In the genomic region with DNA sequence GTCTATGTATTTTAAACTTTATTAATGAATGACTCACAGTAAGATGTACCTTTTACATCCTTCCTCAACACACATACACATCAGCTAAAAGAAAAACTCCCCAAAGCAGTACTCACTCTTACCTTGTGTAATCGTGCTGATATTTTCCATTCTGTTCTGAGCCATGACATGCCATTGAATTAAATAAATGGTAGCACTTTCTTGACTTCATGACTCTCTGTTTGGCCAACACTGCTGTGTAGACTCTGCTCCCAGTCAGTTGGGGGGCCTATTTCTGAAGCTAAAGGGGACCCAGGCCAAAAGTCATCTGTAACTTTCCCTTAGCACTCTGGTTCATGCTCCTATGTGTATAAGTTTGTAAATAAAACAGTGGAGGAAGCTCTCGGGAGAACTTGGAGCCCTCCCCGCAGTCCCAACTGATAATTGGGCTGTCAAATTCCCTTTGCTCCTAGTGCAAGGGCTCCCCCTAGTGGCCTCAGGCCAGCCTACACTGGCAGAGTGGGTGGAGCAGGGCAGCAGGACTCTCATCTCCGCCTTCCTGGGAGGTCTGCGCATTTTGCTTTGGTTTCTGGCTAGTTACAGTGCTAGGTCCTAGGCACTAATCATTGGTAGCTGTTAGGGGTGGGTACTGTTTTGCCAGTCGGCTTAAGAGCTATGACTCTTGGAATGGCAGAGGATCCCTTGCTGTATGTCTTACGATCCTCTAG, we compare ENCODE assay signal across 9 cellular contexts. TPM values are rescaled to one million over a fixed set of nuclear protein-coding genes. Genes with fewer than 3 reads are reported as not detected.
DNase-seq lines count a peak whose midpoint lies in the region; ATAC-seq lines count a peak whose summit lies in the region.
"Had no signal": no experiment of that assay in that cellular context is flagged by ENCODE, and none has a peak within 500 bp of the region (broad histone marks: within the 10 kb centered on the region; RNA-seq: fewer than 3 reads in every experiment).

No MANE protein-coding gene starts in this region.

- H3K27me3 Mint-ChIP-seq in CD4-positive, CD25-positive, alpha-beta regulatory T cell, result peaks cover 4% of the 10 kb centered on the region
- H3K27me3 Mint-ChIP-seq in memory B cell, result peaks cover 13% of the 10 kb centered on the region

- DNase-seq in CD4-positive, CD25-positive, alpha-beta regulatory T cell, result peak; percentile 5 to 59 (median 9)
- DNase-seq in GM19240 (ENCODE audit: insufficient read length, low spot score) (peak; percentile 57), NCI-H526 (lab: John Stamatoyannopoulos, UW) (peak; percentile 39 to 84), memory B cell (ENCODE audit: low spot score in 2 of 2) (peak; percentile 52 to 64)
- peak; percentile 82 to 85 for DNase-seq in activated CD4-positive, alpha-beta T cell treated with anti-CD3 and anti-CD28 coated beads, Interleukin-2, amount 50 U/mL, for 48 hours
- peak; percentile 13 for DNase-seq in effector CD8-positive, alpha-beta T cell (lab: John Stamatoyannopoulos, UW)
- DNase-seq in stimulated activated CD8-positive, alpha-beta memory T cell treated with anti-CD3 and anti-CD28 coated beads, Interleukin-4, amount 100 ng/mL, for 1 hour (ENCODE audit: low read depth in 2 of 2, low spot score in 1 of 2), result peak; percentile 15 to 41

- no peaks in the 10 kb centered on the region for H3K9me3 Mint-ChIP-seq in CD4-positive, CD25-positive, alpha-beta regulatory T cell
- no peaks in the 10 kb centered on the region for H3K9me3 Mint-ChIP-seq in memory B cell

- H3K4me1 Mint-ChIP-seq in CD4-positive, CD25-positive, alpha-beta regulatory T cell, result no peaks in the 10 kb centered on the region
- no peaks in the 10 kb centered on the region for H3K4me1 Mint-ChIP-seq in memory B cell

- H3K4me3 ChIP-seq in CD4-positive, CD25-positive, alpha-beta regulatory T cell (ENCODE audit: low read depth, low read length), result no peak overlapping the region

- no peak overlapping the region for H3K4me3 Mint-ChIP-seq in CD4-positive, CD25-positive, alpha-beta regulatory T cell
- H3K4me3 Mint-ChIP-seq in memory B cell, result no peak overlapping the region

- H3K27ac Mint-ChIP-seq in CD4-positive, CD25-positive, alpha-beta regulatory T cell, result no peak overlapping the region
- H3K27ac Mint-ChIP-seq in memory B cell, result no peak overlapping the region

- no peaks in the 10 kb centered on the region for H3K9me3 ChIP-seq in CD4-positive, CD25-positive, alpha-beta regulatory T cell (ENCODE audit: control insufficient read depth in 2 of 2, low read length in 2 of 2)

- H3K36me3 Mint-ChIP-seq in CD4-positive, CD25-positive, alpha-beta regulatory T cell, result no peaks in the 10 kb centered on the region
- no peaks in the 10 kb centered on the region for H3K36me3 Mint-ChIP-seq in memory B cell

- no peak for ATAC-seq in CD4-positive, CD25-positive, alpha-beta regulatory T cell (ENCODE audit: low read depth in 2 of 2)
- ATAC-seq in HG03432 (IDR thresholded peaks at IDR 0.05; ENCODE audit: unreplicated experiment) (peak; percentile 73), memory B cell (ENCODE audit: low read depth) (peak; percentile 65)

- no peaks in the 10 kb centered on the region for H3K4me1 ChIP-seq in CD4-positive, CD25-positive, alpha-beta regulatory T cell (ENCODE audit: control insufficient read depth, insufficient read depth, low read length, poor library complexity, severe bottlenecking)

- no peak overlapping the region for H3K27ac ChIP-seq in CD4-positive, CD25-positive, alpha-beta regulatory T cell (ENCODE audit: insufficient read depth, low read length, poor library complexity, severe bottlenecking)

- no peaks in the 10 kb centered on the region for H3K36me3 ChIP-seq in CD4-positive, CD25-positive, alpha-beta regulatory T cell (ENCODE audit: control insufficient read depth, insufficient read depth, low read length)

- H3K27me3 ChIP-seq in CD4-positive, CD25-positive, alpha-beta regulatory T cell (ENCODE audit: control insufficient read depth, insufficient read depth, low read length), result no peaks in the 10 kb centered on the region

RNA-seq across cellular contexts. Expression of a gene that starts 1.7 kb away (rescaled TPM):
- total RNA-seq in CD4-positive, CD25-positive, alpha-beta regulatory T cell, result not detected
- polyA plus RNA-seq in CD4-positive, CD25-positive, alpha-beta regulatory T cell, result not detected
- total RNA-seq: T-helper 2 cell treated with Interferon-gamma antibody and Interleukin-4, amounts not matched to agents 100 ng/mL and 5 ng/mL, for 36 hours had no signal

RNA-seq across cellular contexts. Expression of a gene that starts 33.7 kb away (rescaled TPM):
- not detected for total RNA-seq in CD4-positive, CD25-positive, alpha-beta regulatory T cell
- polyA plus RNA-seq in CD4-positive, CD25-positive, alpha-beta regulatory T cell, result not detected
- total RNA-seq: T-helper 2 cell treated with Interferon-gamma antibody and Interleukin-4, amounts not matched to agents 100 ng/mL and 5 ng/mL, for 36 hours had no signal

Comparison
In these comparisons a context has a peak if more than half of its experiments do, and no peak if none do; other contexts are left out.
1. ATAC-seq: peak in HG03432 (single experiment) and memory B cell (single experiment); none in CD4-positive, CD25-positive, alpha-beta regulatory T cell (0 of 2).
2. DNase-seq: peak in every context shown above with its lines; median percentile 84 in activated CD4-positive, alpha-beta T cell treated with anti-CD3 and anti-CD28 coated beads, Interleukin-2, amount 50 U/mL, for 48 hours; 62 in NCI-H526; 58 in memory B cell; 57 in GM19240; 28 in stimulated activated CD8-positive, alpha-beta memory T cell treated with anti-CD3 and anti-CD28 coated beads, Interleukin-4, amount 100 ng/mL, for 1 hour; 13 in effector CD8-positive, alpha-beta T cell; 9 in CD4-positive, CD25-positive, alpha-beta regulatory T cell.